15 cellular contexts compared by ENCODE assay signal in genomic region chr1:10056599-10056987, GRCh38. TPM values are rescaled to one million over a fixed set of nuclear protein-coding genes. Genes with fewer than 3 reads are reported as not detected.
DNase-seq lines count a peak whose midpoint lies in the region; ATAC-seq and TF ChIP-seq lines count a peak whose summit lies in the region.
"Had no signal": no experiment of that assay in that cellular context is flagged by ENCODE, and none has a peak within 500 bp of the region (broad histone marks: within the 10 kb centered on the region; RNA-seq: fewer than 3 reads in every experiment).

No MANE protein-coding gene starts in this region.

- H3K9me3 ChIP-seq in breast epithelium (no peaks in the 10 kb centered on the region), sigmoid colon (no peaks in the 10 kb centered on the region)

- H3K36me3 ChIP-seq in breast epithelium (no peaks in the 10 kb centered on the region), sigmoid colon (no peaks in the 10 kb centered on the region)

- TF ChIP-seq CTCF in breast epithelium (IDR thresholded peaks at IDR 0.05) (no peak), sigmoid colon (IDR thresholded peaks at IDR 0.05) (no peak)

- intact Hi-C loops in breast epithelium (cut with DNase I; ENCODE audit: low total_unique reads): loop anchor here (5.0 kb wide), 1 partner anchor 121 kb away; no protein-coding TSS in a partner anchor
- intact Hi-C loops in sigmoid colon (cut with DNase I): no loop called here

- no peak for TF ChIP-seq EP300 in sigmoid colon (IDR thresholded peaks at IDR 0.05)

- H3K27me3 ChIP-seq in breast epithelium (no peaks in the 10 kb centered on the region), sigmoid colon (no peaks in the 10 kb centered on the region)

- H3K4me1 ChIP-seq in breast epithelium: no peaks in the 10 kb centered on the region
- peaks cover 0 to 53% (median 43%) of the 10 kb centered on the region in 4 donors for H3K4me1 ChIP-seq in sigmoid colon

- H3K4me3 ChIP-seq in breast epithelium (no peak overlapping the region), sigmoid colon (no peak overlapping the region)

- TF ChIP-seq POLR2A in breast epithelium (IDR thresholded peaks at IDR 0.05) (no peak), sigmoid colon (IDR thresholded peaks at IDR 0.05) (no peak)

- no peak for ATAC-seq in HG02678 (IDR thresholded peaks at IDR 0.05; ENCODE audit: unreplicated experiment)
- ATAC-seq in HG02798 (IDR thresholded peaks at IDR 0.05; ENCODE audit: poor library complexity, unreplicated experiment): no peak
- ATAC-seq: activated CD8-positive, alpha-beta memory T cell treated with anti-CD3 and anti-CD28 coated beads, Interleukin-2, amount 10 ng/mL, durations not matched to agents 7 days and 5 days; activated naive CD4-positive, alpha-beta T cell treated with anti-CD3 and anti-CD28 coated beads, Interleukin-2, amount 50 U/mL, for 72 hours had no signal

- H3K27ac ChIP-seq in breast epithelium (peak overlapping the region; percentile 29 to 73), sigmoid colon (peak overlapping the region in 3 of 4 donors; percentile 4 to 74 (median 57))
- H3K27ac ChIP-seq: WERI-Rb-1 had no signal

- DNase-seq in DMS153 treated with DMSO at 0.1 percent for 48 hours (lab: John Stamatoyannopoulos, UW; ENCODE audit: unreplicated experiment) (peak; percentile 49), NCI-H1092 (lab: John Stamatoyannopoulos, UW) (peak; percentile 73), breast epithelium (ENCODE audit: low spot score in 2 of 2) (no peak), sigmoid colon (peak; percentile 44), NCI-H2227 treated with DMSO at 0.1 percent for 48 hours (lab: John Stamatoyannopoulos, UW) (no peak)
- DNase-seq: activated CD8-positive, alpha-beta memory T cell treated with anti-CD3 and anti-CD28 coated beads, Interleukin-2, amount 10 ng/mL, durations not matched to agents 7 days and 5 days; CD4-positive, alpha-beta memory T cell; central memory CD4-positive, alpha-beta T cell; kidney; stimulated activated CD4-positive, alpha-beta T cell treated with anti-CD3 and anti-CD28 coated beads, Interleukin-1b, Interleukin-23, amount 100 ng/mL, for 48 hours; WERI-Rb-1 had no signal

- 87 to 88% methylated on average over 4 of the region's 4 CpGs for WGBS in sigmoid colon, 2 donors

RNA-seq across cellular contexts. Expression of gene UBE4B, which starts 23.8 kb away (rescaled TPM):
- total RNA-seq in breast epithelium (10 to 100 TPM; 36.4 to 43.4 (median 41.7) TPM), sigmoid colon (100 to 1,000 TPM in 1 of 4 donors, 10 to 100 TPM in 3; 47.8 to 124 (median 59.4) TPM)
- 10 to 100 TPM; 10.2 to 22.6 (median 12.7) TPM for polyA plus RNA-seq in sigmoid colon

RNA-seq across cellular contexts. Expression of gene RBP7, which starts 59.6 kb away (rescaled TPM):
- total RNA-seq in breast epithelium (100 to 1,000 TPM in 1 of 3 donors, 10 to 100 TPM in 2; 37.5 to 285 (median 49.8) TPM), sigmoid colon (10 to 100 TPM in 2 of 4 donors, 1 to 10 TPM in 2; 4.2 to 13.2 (median 10.7) TPM)
- polyA plus RNA-seq in sigmoid colon: 10 to 100 TPM in 1 of 3 donors, 1 to 10 TPM in 2; 7.1 to 10.8 (median 7.9) TPM
- total RNA-seq: activated CD8-positive, alpha-beta memory T cell treated with anti-CD3 and anti-CD28 coated beads, Interleukin-2, amount 10 ng/mL, durations not matched to agents 7 days and 5 days; activated naive CD4-positive, alpha-beta T cell treated with anti-CD3 and anti-CD28 coated beads, Interleukin-2, amount 50 U/mL, for 72 hours; CD4-positive, alpha-beta memory T cell; endothelial cell of umbilical vein had no signal
- polyA plus RNA-seq: CD4-positive, alpha-beta memory T cell; endothelial cell of umbilical vein had no signal

Comparison
In these comparisons a context has a peak if more than half of its experiments do, and no peak if none do; other contexts are left out.
1. DNase-seq: peak in DMS153 treated with DMSO at 0.1 percent for 48 hours (single experiment), NCI-H1092 (single experiment) and sigmoid colon (single experiment); none in breast epithelium (0 of 2) and NCI-H2227 treated with DMSO at 0.1 percent for 48 hours (single experiment).